In the genomic region with DNA sequence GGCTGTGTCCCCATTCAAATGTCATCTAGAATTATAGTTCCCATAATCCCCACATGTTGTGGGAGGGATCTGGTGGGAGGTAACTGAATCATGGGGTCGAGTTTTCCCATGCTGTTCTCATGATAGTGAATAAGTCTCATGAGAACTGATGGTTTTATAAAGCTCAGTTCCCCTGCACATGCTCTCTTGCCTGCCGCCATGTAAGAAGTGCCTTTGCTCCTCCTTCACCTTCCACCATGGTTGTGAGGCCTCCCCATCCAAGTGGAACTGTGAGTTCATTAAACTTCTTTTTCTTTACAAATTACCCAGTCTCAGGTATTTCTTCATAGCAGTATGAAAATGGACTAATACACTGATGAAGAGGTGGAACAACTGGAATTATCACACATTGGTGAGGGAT, we compare ENCODE assay signal across 1 cellular context. TPM values are rescaled to one million over a fixed set of nuclear protein-coding genes. Genes with fewer than 3 reads are reported as not detected.
"Had no signal": no experiment of that assay in that cellular context is flagged by ENCODE, and none has a peak within 500 bp of the region (broad histone marks: within the 10 kb centered on the region; RNA-seq: fewer than 3 reads in every experiment).

No MANE protein-coding gene starts in this region.

RNA-seq across cellular contexts. Expression of a gene that starts 55.9 kb away (rescaled TPM):
- total RNA-seq: G401 had no signal
